ENCODE assay signal across 1 cellular context in the genomic region with DNA sequence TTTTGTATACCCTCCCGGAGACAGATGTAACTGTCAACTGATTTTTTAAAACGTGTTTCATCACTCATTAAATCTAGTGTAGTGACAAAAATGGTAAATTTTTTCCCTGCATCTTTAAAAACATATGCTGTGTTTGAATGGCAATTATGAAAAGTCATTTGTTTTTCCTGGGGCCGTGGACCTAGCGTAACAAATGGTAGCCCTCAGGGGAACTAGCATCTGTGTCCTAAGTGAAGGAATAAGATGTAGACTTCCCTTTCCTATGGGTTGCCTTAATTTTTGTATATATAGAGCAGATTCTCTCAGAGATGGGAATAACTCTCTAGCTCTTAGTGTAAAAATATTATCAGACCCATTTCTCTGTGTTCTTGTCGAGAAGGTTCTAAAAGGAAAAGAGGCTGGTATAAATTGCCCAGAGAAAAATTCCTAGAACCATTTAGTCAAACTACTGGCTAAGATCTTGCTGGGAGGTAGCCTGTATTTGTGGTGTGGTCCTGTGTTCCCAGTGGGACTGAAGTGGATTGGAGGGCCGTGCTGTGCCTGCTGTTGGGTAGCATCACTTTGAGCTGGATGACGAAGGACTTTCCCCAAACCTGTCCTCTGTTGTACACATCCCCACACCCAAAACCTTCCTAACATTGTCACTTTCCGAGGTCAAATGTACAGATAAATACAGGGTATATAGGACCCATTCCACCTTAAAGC.
TF ChIP-seq lines count a peak whose summit lies in the region.

No MANE protein-coding gene starts in this region.

TF ChIP-seq in neural cell, 6 proteins besides CTCF, POLR2A, EP300 and RAD21 (continued from another document):
- TF ChIP-seq, protein P1, sequence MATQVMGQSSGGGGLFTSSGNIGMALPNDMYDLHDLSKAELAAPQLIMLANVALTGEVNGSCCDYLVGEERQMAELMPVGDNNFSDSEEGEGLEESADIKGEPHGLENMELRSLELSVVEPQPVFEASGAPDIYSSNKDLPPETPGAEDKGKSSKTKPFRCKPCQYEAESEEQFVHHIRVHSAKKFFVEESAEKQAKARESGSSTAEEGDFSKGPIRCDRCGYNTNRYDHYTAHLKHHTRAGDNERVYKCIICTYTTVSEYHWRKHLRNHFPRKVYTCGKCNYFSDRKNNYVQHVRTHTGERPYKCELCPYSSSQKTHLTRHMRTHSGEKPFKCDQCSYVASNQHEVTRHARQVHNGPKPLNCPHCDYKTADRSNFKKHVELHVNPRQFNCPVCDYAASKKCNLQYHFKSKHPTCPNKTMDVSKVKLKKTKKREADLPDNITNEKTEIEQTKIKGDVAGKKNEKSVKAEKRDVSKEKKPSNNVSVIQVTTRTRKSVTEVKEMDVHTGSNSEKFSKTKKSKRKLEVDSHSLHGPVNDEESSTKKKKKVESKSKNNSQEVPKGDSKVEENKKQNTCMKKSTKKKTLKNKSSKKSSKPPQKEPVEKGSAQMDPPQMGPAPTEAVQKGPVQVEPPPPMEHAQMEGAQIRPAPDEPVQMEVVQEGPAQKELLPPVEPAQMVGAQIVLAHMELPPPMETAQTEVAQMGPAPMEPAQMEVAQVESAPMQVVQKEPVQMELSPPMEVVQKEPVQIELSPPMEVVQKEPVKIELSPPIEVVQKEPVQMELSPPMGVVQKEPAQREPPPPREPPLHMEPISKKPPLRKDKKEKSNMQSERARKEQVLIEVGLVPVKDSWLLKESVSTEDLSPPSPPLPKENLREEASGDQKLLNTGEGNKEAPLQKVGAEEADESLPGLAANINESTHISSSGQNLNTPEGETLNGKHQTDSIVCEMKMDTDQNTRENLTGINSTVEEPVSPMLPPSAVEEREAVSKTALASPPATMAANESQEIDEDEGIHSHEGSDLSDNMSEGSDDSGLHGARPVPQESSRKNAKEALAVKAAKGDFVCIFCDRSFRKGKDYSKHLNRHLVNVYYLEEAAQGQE (IDR thresholded peaks at IDR 0.05; ENCODE audit: borderline replicate concordance), result no peak
- no peak for TF ChIP-seq SMC3 (conservative IDR thresholded peaks at IDR 0.05; ENCODE audit: poor library complexity)
- no peak for TF ChIP-seq POLR2AphosphoS5 (IDR thresholded peaks at IDR 0.05)
